In genomic region chr19:16882146-16882545, GRCh38 we compare ENCODE assay signal across 1 cellular context.
TF ChIP-seq lines count a peak whose summit lies in the region.

No MANE protein-coding gene starts in this region.

TF ChIP-seq in K562, 482 proteins besides CTCF, POLR2A, EP300 and RAD21 (continued from another document):
- TF ChIP-seq ZBTB11 (CRISPR knock-in tag; IDR thresholded peaks at IDR 0.05) (no peak), CREB5 (CRISPR knock-in tag; IDR thresholded peaks at IDR 0.05) (no peak), FOSL1 (tag; conservative IDR thresholded peaks at IDR 0.05) (no peak), HDAC3 (IDR thresholded peaks at IDR 0.05; ENCODE audit: borderline replicate concordance, partially characterized antibody) (no peak), CBX1 (IDR thresholded peaks at IDR 0.05; ENCODE audit: low read depth) (peak; percentile 96), HMGN3 (IDR thresholded peaks at IDR 0.05; ENCODE audit: borderline replicate concordance, extremely low read depth, insufficient read length, low read depth, low read length) (no peak), STAT6 (CRISPR knock-in tag; IDR thresholded peaks at IDR 0.05) (no peak), RREB1 (CRISPR knock-in tag; IDR thresholded peaks at IDR 0.05) (no peak), EZH2 (IDR thresholded peaks at IDR 0.05; ENCODE audit: borderline replicate concordance, low read depth, low read length) (no peak), SRSF1 (IDR thresholded peaks at IDR 0.05; ENCODE audit: low read depth, low read length) (no peak), ID3 (CRISPR knock-in tag; IDR thresholded peaks at IDR 0.05) (no peak), ID3 (tag; IDR thresholded peaks at IDR 0.05) (no peak), ZNF592 (IDR thresholded peaks at IDR 0.05) (no peak), RFX7 (CRISPR knock-in tag; IDR thresholded peaks at IDR 0.05) (no peak)
